ENCODE assay signal across 11 cellular contexts in genomic region chr3:14127106-14127505, GRCh38. TPM values are rescaled to one million over a fixed set of nuclear protein-coding genes. Genes with fewer than 3 reads are reported as not detected.
DNase-seq lines count a peak whose midpoint lies in the region; ATAC-seq and TF ChIP-seq lines count a peak whose summit lies in the region.
"Had no signal": no experiment of that assay in that cellular context is flagged by ENCODE, and none has a peak within 500 bp of the region (broad histone marks: within the 10 kb centered on the region; RNA-seq: fewer than 3 reads in every experiment).

No MANE protein-coding gene starts in this region.

- CTCF ChIA-PET in OCI-LY7 (lab: Charles Lee; ENCODE audit: unreplicated experiment) = no interaction called here

- peaks cover 41% of the 10 kb centered on the region for H3K79me2 ChIP-seq in OCI-LY7 (ENCODE audit: insufficient read depth, low read depth, low read length)

- H3K4me1 ChIP-seq in BLaER1 (peaks cover 33% of the 10 kb centered on the region), OCI-LY7 (ENCODE audit: insufficient read depth, low read length, poor library complexity, severe bottlenecking) (peaks cover 27% of the 10 kb centered on the region), esophagus squamous epithelium (peaks cover 26 to 62% (median 34%) of the 10 kb centered on the region in 3 donors), rectal smooth muscle tissue (ENCODE audit: control insufficient read depth, insufficient read depth, low read length) (peaks cover 24% of the 10 kb centered on the region)

- TF ChIP-seq POLR2A in esophagus squamous epithelium (IDR thresholded peaks at IDR 0.05) = no peak

- POLR2A ChIA-PET in OCI-LY7 (lab: Charles Lee) = no interaction called here

- peak overlapping the region; percentile 90; the same call in 1 of the 2 replicates for H3K9ac ChIP-seq in BLaER1
- no peak overlapping the region for H3K9ac ChIP-seq in rectal smooth muscle tissue (ENCODE audit: low read length)

- H3K9me3 ChIP-seq in BLaER1 (no peaks in the 10 kb centered on the region), OCI-LY7 (ENCODE audit: low read length) (no peaks in the 10 kb centered on the region), esophagus squamous epithelium (no peaks in the 10 kb centered on the region)
- H3K9me3 ChIP-seq: mucosa of descending colon had no signal

- H2AFZ ChIP-seq in OCI-LY7 (ENCODE audit: low read length) = no peak overlapping the region

- no TSS peak for BruUV-seq in OCI-LY7 (replicated peaks; lab: Mats Ljungman, UMichigan)

- no peaks in the 10 kb centered on the region for H3K9me2 ChIP-seq in OCI-LY7 (ENCODE audit: insufficient read depth, low read length)

- H3K36me3 ChIP-seq in BLaER1 (peaks cover 58% of the 10 kb centered on the region), OCI-LY7 (ENCODE audit: insufficient read depth, low read length) (peaks cover 45% of the 10 kb centered on the region), esophagus squamous epithelium (peaks cover 23 to 54% (median 36%) of the 10 kb centered on the region in 3 donors), rectal smooth muscle tissue (ENCODE audit: control insufficient read depth, insufficient read depth, low read length) (peaks cover 31% of the 10 kb centered on the region)

- H4K20me1 ChIP-seq in BLaER1 = peaks cover 59% of the 10 kb centered on the region
- no peaks in the 10 kb centered on the region for H4K20me1 ChIP-seq in OCI-LY7 (ENCODE audit: insufficient read depth, low read length)

- 49 to 65% methylated on average over 4 of the region's 4 CpGs for WGBS in esophagus squamous epithelium, 2 donors

- TF ChIP-seq CTCF in OCI-LY7 (conservative IDR thresholded peaks at IDR 0.05; ENCODE audit: low read length) (no peak), esophagus squamous epithelium (IDR thresholded peaks at IDR 0.05) (no peak)

- ATAC-seq in HG03280 (IDR thresholded peaks at IDR 0.05; ENCODE audit: unreplicated experiment) = no peak
- ATAC-seq: mucosa of descending colon, Panc1 had no signal

- H3K27me3 ChIP-seq in BLaER1 (no peaks in the 10 kb centered on the region), esophagus squamous epithelium (no peaks in the 10 kb centered on the region), rectal smooth muscle tissue (ENCODE audit: control insufficient read depth, insufficient read depth, low read length) (no peaks in the 10 kb centered on the region)

- H3K4me2 ChIP-seq in BLaER1 (peak overlapping the region; percentile 90; the same call in 1 of the 2 replicates), OCI-LY7 (ENCODE audit: low read length) (peak overlapping the region; percentile 96; the same call in 1 of the 2 replicates)

- H3K4me3 ChIP-seq in BLaER1 (no peak overlapping the region), OCI-LY7 (ENCODE audit: low read depth, low read length, poor library complexity, severe bottlenecking) (no peak overlapping the region), esophagus squamous epithelium (peak overlapping the region in 1 of 4 donors; percentile 77), rectal smooth muscle tissue (ENCODE audit: low read length) (no peak overlapping the region)
- H3K4me3 ChIP-seq: mucosa of descending colon had no signal

- intact Hi-C loops in OCI-LY7 (cut with micrococcal nuclease; ENCODE audit: unreplicated experiment) (loop anchor here (10.0 kb wide), 1 partner anchor 792 kb away; no protein-coding TSS in a partner anchor), esophagus squamous epithelium (cut with DNase I) (no loop called here)

- DNase-seq in OCI-LY7 (ENCODE audit: low spot score) (no peak), esophagus squamous epithelium (lab: John Stamatoyannopoulos, UW) (no peak), NCI-H524 (lab: John Stamatoyannopoulos, UW) (no peak), GDM1 (lab: John Stamatoyannopoulos, UW) (no peak), NCI-H82 treated with DMSO at 0.1 percent for 48 hours (lab: John Stamatoyannopoulos, UW; ENCODE audit: unreplicated experiment) (no peak)
- DNase-seq: mucosa of descending colon; stimulated activated CD4-positive, alpha-beta T cell treated with anti-CD3 and anti-CD28 coated beads, Interleukin-12 subunit alpha, Interleukin-12 subunit beta, amount 100 ng/mL, for 4 hours had no signal

- no peak overlapping the region for H3K27ac ChIP-seq in BLaER1
- H3K27ac ChIP-seq in OCI-LY7 (ENCODE audit: low read depth, low read length, poor library complexity, severe bottlenecking) = no peak overlapping the region
- peak overlapping the region; percentile 94 to 99 (median 97) for H3K27ac ChIP-seq in esophagus squamous epithelium
- peak overlapping the region; percentile 25 for H3K27ac ChIP-seq in rectal smooth muscle tissue (ENCODE audit: low read depth, low read length)

RNA-seq across cellular contexts. Expression of gene TMEM43, which starts 2.3 kb away (rescaled TPM):
- total RNA-seq in OCI-LY7 (2014; rRNA removed; shearing (Covaris generic)) = 22.2 and 23.3 TPM in 2 replicates
- total RNA-seq in OCI-LY7 (2022) = 19.6 and 19.7 TPM in 2 replicates
- total RNA-seq in esophagus squamous epithelium = 100 to 1,000 TPM in 1 of 4 donors, 10 to 100 TPM in 3; 64.0 to 140 (median 76.3) TPM

RNA-seq across cellular contexts. Expression of gene CHCHD4, which starts 2.4 kb away (rescaled TPM):
- 19.8 and 24.7 TPM in 2 replicates for total RNA-seq in OCI-LY7 (2014; rRNA removed; shearing (Covaris generic))
- total RNA-seq in OCI-LY7 (2022) = 26.9 and 27.1 TPM in 2 replicates
- 10 to 100 TPM in 3 of 4 donors, 1 to 10 TPM in 1; 4.2 to 17.8 (median 16.3) TPM for total RNA-seq in esophagus squamous epithelium

RNA-seq across cellular contexts. Expression of gene XPC, which starts 51.3 kb away (rescaled TPM):
- total RNA-seq in OCI-LY7 (2014; rRNA removed; shearing (Covaris generic)) = 22.7 and 30.2 TPM in 2 replicates
- 38.6 and 44.1 TPM in 2 replicates for total RNA-seq in OCI-LY7 (2022)
- 10 to 100 TPM; 14.4 to 47.9 (median 30.0) TPM for total RNA-seq in esophagus squamous epithelium

RNA-seq across cellular contexts. Expression of gene LSM3, which starts 51.5 kb away (rescaled TPM):
- 12.4 and 15.6 TPM in 2 replicates for total RNA-seq in OCI-LY7 (2014; rRNA removed; shearing (Covaris generic))
- total RNA-seq in OCI-LY7 (2022) = 21.0 and 21.9 TPM in 2 replicates
- 10 to 100 TPM in 3 of 4 donors, 1 to 10 TPM in 1; 6.3 to 21.5 (median 13.7) TPM for total RNA-seq in esophagus squamous epithelium

Comparison
In these comparisons a context has a peak if more than half of its experiments do, and no peak if none do; other contexts are left out.
1. H3K27ac ChIP-seq: peak in esophagus squamous epithelium (4 of 4) and rectal smooth muscle tissue (single experiment); none in BLaER1 (single experiment) and OCI-LY7 (single experiment).